In the genomic region with DNA sequence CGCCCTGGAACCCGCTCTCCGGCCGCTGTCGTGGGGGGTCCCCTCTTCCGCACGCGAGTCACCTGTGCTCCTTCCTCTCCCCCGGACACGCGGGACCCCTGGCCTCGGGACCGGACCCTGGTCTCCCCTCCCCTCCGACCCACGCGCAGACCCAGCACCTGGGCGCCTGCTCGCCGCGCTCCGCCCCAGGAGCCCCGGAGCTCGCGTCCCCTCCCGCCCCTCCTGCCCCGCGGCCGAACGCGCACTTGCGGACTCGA, we compare ENCODE assay signal across 9 cellular contexts. TPM values are rescaled to one million over a fixed set of nuclear protein-coding genes. Genes with fewer than 3 reads are reported as not detected.
DNase-seq lines count a peak whose midpoint lies in the region; ATAC-seq, FAIRE-seq and TF ChIP-seq lines count a peak whose summit lies in the region.
"Had no signal": no experiment of that assay in that cellular context is flagged by ENCODE, and none has a peak within 500 bp of the region (broad histone marks: within the 10 kb centered on the region; RNA-seq: fewer than 3 reads in every experiment).

No MANE protein-coding gene starts in this region.

- TF ChIP-seq RAD21 in IMR-90 (IDR thresholded peaks at IDR 0.05; ENCODE audit: low read length) = no peak

- H3K4me2 ChIP-seq in IMR-90 (ENCODE audit: low read depth, low read length) = peak overlapping the region; percentile 88

- no peak overlapping the region for H3K56ac ChIP-seq in IMR-90 (ENCODE audit: extremely low read depth, insufficient read depth, low read length)

- WGBS in IMR-90 (ENCODE audit: extremely low coverage in 2 of 2, insufficient read length in 1 of 2), 2 experiments = no CpG with 5 or more reads among the region's 32 CpGs

- intact Hi-C loops in A673 (cut with micrococcal nuclease; ENCODE audit: unreplicated experiment) = no loop called here
- intact Hi-C loops in IMR-90 (cut with micrococcal nuclease) = loop anchor here (2.0 kb wide), 1 partner anchor 55 kb away; a partner anchor contains a TSS
- intact Hi-C loops in dendritic cell treated with granulocyte-macrophage colony-stimulating factor and Interleukin-4, amounts not matched to agents 40 ng/mL and 50 ng/mL, for 4 days (cut with micrococcal nuclease) = no loop called here

- H3K4me1 ChIP-seq in A673 (ENCODE audit: insufficient read depth, low read length, poor library complexity, severe bottlenecking) = no peaks in the 10 kb centered on the region
- H3K4me1 ChIP-seq in IMR-90 (ENCODE audit: control insufficient read depth, insufficient read depth, low read length) = peaks cover 6% of the 10 kb centered on the region; the same call in 1 of the 2 replicates

- H3K9me3 Mint-ChIP-seq in dendritic cell treated with granulocyte-macrophage colony-stimulating factor and Interleukin-4, amounts not matched to agents 40 ng/mL and 50 ng/mL, for 4 days = peaks cover 13% of the 10 kb centered on the region
- H3K9me3 Mint-ChIP-seq in naive thymus-derived CD8-positive, alpha-beta T cell = peaks cover 0 to 19% (median 5%) of the 10 kb centered on the region in 9 donors

- no peak overlapping the region for H4K5ac ChIP-seq in IMR-90 (ENCODE audit: low read depth, low read length)

- peaks cover 5% of the 10 kb centered on the region for H3K9me1 ChIP-seq in IMR-90 (ENCODE audit: insufficient read depth, low read length)

- H3K27me3 ChIP-seq in A673 (replicated peaks; ENCODE audit: insufficient read depth, low read depth, low read length, poor library complexity) (peaks cover 9% of the 10 kb centered on the region), IMR-90 (ENCODE audit: control insufficient read depth, insufficient read depth, low read length) (peaks cover 2% of the 10 kb centered on the region; the same call in 1 of the 2 replicates)

- peaks cover 8% of the 10 kb centered on the region for H3K9me3 ChIP-seq in A673 (ENCODE audit: low read depth, low read length, poor library complexity, severe bottlenecking)
- peaks cover 2% of the 10 kb centered on the region for H3K9me3 ChIP-seq in IMR-90 (ENCODE audit: control insufficient read depth, insufficient read depth, low read length)

- no peak overlapping the region for H2AK9ac ChIP-seq in IMR-90 (replicated peaks; ENCODE audit: low read depth, low read length, poor library complexity)

- H3K18ac ChIP-seq in IMR-90 (ENCODE audit: low read depth, low read length) = no peak overlapping the region

- no peaks in the 10 kb centered on the region; the same call in 1 of the 2 replicates for H4K20me1 ChIP-seq in IMR-90 (ENCODE audit: insufficient read depth, low read length)

- dilution Hi-C loops in IMR-90 (cut with HindIII; ENCODE audit: low sequenced_read_pairs, unreplicated experiment) = no loop called here

- H3K4me3 ChIP-seq in A673 (ENCODE audit: low read depth, low read length, poor library complexity, severe bottlenecking) (peak overlapping the region; percentile 57), IMR-90 (ENCODE audit: insufficient read depth, low read depth, low read length) (peak overlapping the region; percentile 89)

- no peak overlapping the region for H3K4ac ChIP-seq in IMR-90 (ENCODE audit: low read depth, low read length)

- H3K9ac ChIP-seq in IMR-90 (ENCODE audit: low read depth, low read length) = 0 out of 2 replicates have a peak overlapping the region, but pooled peaks have one; percentile 17

- BruUV-seq in A673 (replicated peaks; lab: Mats Ljungman, UMichigan) (no TSS peak), IMR-90 (replicated peaks; lab: Mats Ljungman, UMichigan) (no TSS peak)

- H3K27me3 Mint-ChIP-seq in dendritic cell treated with granulocyte-macrophage colony-stimulating factor and Interleukin-4, amounts not matched to agents 40 ng/mL and 50 ng/mL, for 4 days = peaks cover 41% of the 10 kb centered on the region
- H3K27me3 Mint-ChIP-seq in naive thymus-derived CD8-positive, alpha-beta T cell = peaks cover 0 to 10% (median 0%) of the 10 kb centered on the region in 5 donors

- H3K27ac Mint-ChIP-seq in dendritic cell treated with granulocyte-macrophage colony-stimulating factor and Interleukin-4, amounts not matched to agents 40 ng/mL and 50 ng/mL, for 4 days = no peak overlapping the region
- H3K27ac Mint-ChIP-seq in naive thymus-derived CD8-positive, alpha-beta T cell = no peak overlapping the region

- peaks cover 17% of the 10 kb centered on the region for H3K4me1 Mint-ChIP-seq in dendritic cell treated with granulocyte-macrophage colony-stimulating factor and Interleukin-4, amounts not matched to agents 40 ng/mL and 50 ng/mL, for 4 days (ENCODE audit: low read depth)
- peaks cover 2 to 15% (median 10%) of the 10 kb centered on the region in 4 donors for H3K4me1 Mint-ChIP-seq in naive thymus-derived CD8-positive, alpha-beta T cell

- no peak overlapping the region for H4K8ac ChIP-seq in IMR-90 (ENCODE audit: low read depth in 2 of 2, low read length in 2 of 2)

- H2BK15ac ChIP-seq in IMR-90 (ENCODE audit: low read depth, low read length) = no peak overlapping the region

- H2AK5ac ChIP-seq in IMR-90 (ENCODE audit: low read depth, low read length) = no peak overlapping the region

- in situ Hi-C loops in IMR-90 (cut with MboI; ENCODE audit: low sequenced_read_pairs) = no loop called here

- H3K27ac ChIP-seq in A673 (ENCODE audit: low read depth, low read length, poor library complexity, severe bottlenecking) (no peak overlapping the region), IMR-90 (ENCODE audit: insufficient read depth, low read length) (no peak overlapping the region)

- peak overlapping the region; percentile 78 for H3K4me3 Mint-ChIP-seq in dendritic cell treated with granulocyte-macrophage colony-stimulating factor and Interleukin-4, amounts not matched to agents 40 ng/mL and 50 ng/mL, for 4 days
- peak overlapping the region in 7 of 10 donors; percentile 40 to 84 (median 60) for H3K4me3 Mint-ChIP-seq in naive thymus-derived CD8-positive, alpha-beta T cell

- H3K14ac ChIP-seq in IMR-90 (replicated peaks; ENCODE audit: low read depth, low read length) = no peak overlapping the region

- no peaks in the 10 kb centered on the region for H3K36me3 Mint-ChIP-seq in dendritic cell treated with granulocyte-macrophage colony-stimulating factor and Interleukin-4, amounts not matched to agents 40 ng/mL and 50 ng/mL, for 4 days (ENCODE audit: low read depth)
- peaks cover 3 to 8% (median 6%) of the 10 kb centered on the region in 3 donors for H3K36me3 Mint-ChIP-seq in naive thymus-derived CD8-positive, alpha-beta T cell

- H3K36me3 ChIP-seq in A673 (ENCODE audit: insufficient read depth, low read length, poor library complexity, severe bottlenecking) (no peaks in the 10 kb centered on the region), IMR-90 (ENCODE audit: control insufficient read depth, insufficient read depth, low read length) (no peaks in the 10 kb centered on the region)

- no peak overlapping the region for H4K91ac ChIP-seq in IMR-90 (ENCODE audit: insufficient read depth, low read depth, low read length)

- no peak for FAIRE-seq in urothelium cell line (lab: Jason Lieb, UNC)

- no peak for TF ChIP-seq CTCF in A673 (conservative IDR thresholded peaks at IDR 0.05; ENCODE audit: low read depth, low read length)
- no peak for TF ChIP-seq CTCF in IMR-90 (conservative IDR thresholded peaks at IDR 0.05; ENCODE audit: low read depth, low read length)

- ATAC-seq in IMR-90 (ENCODE audit: low read depth) = no peak
- no peak for ATAC-seq in naive thymus-derived CD8-positive, alpha-beta T cell

- no peak overlapping the region for H2BK20ac ChIP-seq in IMR-90 (ENCODE audit: low read depth, low read length)

- peak overlapping the region; percentile 79 for H2AFZ ChIP-seq in IMR-90 (replicated peaks; ENCODE audit: low read length, poor library complexity)

- 0 out of 2 replicates have a peak overlapping the region, but pooled peaks have one; percentile 27 for H3K23ac ChIP-seq in IMR-90 (ENCODE audit: low read depth, low read length)

- DNase-seq in A673 (ENCODE audit: low spot score) (no peak), IMR-90 (no peak), NCI-H128 (lab: John Stamatoyannopoulos, UW; ENCODE audit: unreplicated experiment) (no peak), NCI-H69 (lab: John Stamatoyannopoulos, UW) (no peak), globus pallidus (ENCODE audit: low spot score) (no peak), urothelium cell line (ENCODE audit: low spot score) (no peak)
- no peak for DNase-seq in naive thymus-derived CD8-positive, alpha-beta T cell
- DNase-seq: activated CD4-positive, alpha-beta T cell treated with anti-CD3 and anti-CD28 coated beads for 1 hour had no signal

- POLR2A ChIA-PET in A673 (lab: Charles Lee; ENCODE audit: low non-redundant PET) (interaction anchor here (0.6 kb wide), 1 partner anchor 90 kb away, joined by 7 read pairs; no protein-coding TSS in a partner anchor), IMR-90 (lab: Charles Lee; ENCODE audit: unreplicated experiment) (no interaction called here)
- POLR2A ChIA-PET in naive thymus-derived CD8-positive, alpha-beta T cell (lab: Charles Lee) = interaction anchor here (2.9 kb wide), 1 partner anchor 19 kb away, joined by 20 read pairs; a partner anchor contains a TSS

- H2BK5ac ChIP-seq in IMR-90 (ENCODE audit: low read depth, low read length, poor library complexity, severe bottlenecking) = no peak overlapping the region

- peaks cover 0 to 7% of the 10 kb centered on the region in 2 experiments; a peak in 2 of 4 replicates for H3K79me1 ChIP-seq in IMR-90 (ENCODE audit: low read depth in 1 of 2, low read length in 2 of 2)

- no peak for TF ChIP-seq POLR2A in IMR-90 (IDR thresholded peaks at IDR 0.05; ENCODE audit: low read depth, low read length)

- CTCF ChIA-PET in A673 (lab: Charles Lee) (no interaction called here), IMR-90 (lab: Yijun Ruan, JAX) (no interaction called here)

- H2BK120ac ChIP-seq in IMR-90 (ENCODE audit: low read depth, low read length) = no peak overlapping the region

RNA-seq across cellular contexts. Expression of a gene that starts 0.8 kb away (rescaled TPM):
- total RNA-seq in A673 (2021) (3.2 and 4.8 TPM in 2 replicates), IMR-90 (2012; rRNA removed) (10.8 and 14.9 TPM in 2 replicates)
- polyA plus RNA-seq in IMR-90 (2012; rRNA removed) = 20.0 and 26.1 TPM in 2 replicates
- polyA plus RNA-seq in IMR-90 (2012; cell fraction: cytosol; rRNA removed) = 22.2 and 40.3 TPM in 2 replicates
- 16.9 and 51.7 TPM in 2 replicates for polyA plus RNA-seq in IMR-90 (2012; cell fraction: nucleus; rRNA removed; ENCODE audit: low replicate concordance)
- total RNA-seq in naive thymus-derived CD8-positive, alpha-beta T cell = 1 to 10 TPM; 5.0 to 6.1 TPM
- polyA plus RNA-seq in naive thymus-derived CD8-positive, alpha-beta T cell = 1 to 10 TPM; 1.4 to 2.7 (median 1.7) TPM

RNA-seq across cellular contexts. Expression of a gene that starts 18.8 kb away (rescaled TPM):
- total RNA-seq in A673 (2021) (35.4 and 43.2 TPM in 2 replicates), IMR-90 (2012; rRNA removed) (18.6 and 20.6 TPM in 2 replicates)
- 20.3 and 21.4 TPM in 2 replicates for polyA plus RNA-seq in IMR-90 (2012; rRNA removed)
- polyA plus RNA-seq in IMR-90 (2012; cell fraction: cytosol; rRNA removed) = 15.3 and 16.8 TPM in 2 replicates
- 19.8 and 23.1 TPM in 2 replicates for polyA plus RNA-seq in IMR-90 (2012; cell fraction: nucleus; rRNA removed; ENCODE audit: low replicate concordance)
- 10 to 100 TPM; 42.8 to 43.6 TPM for total RNA-seq in naive thymus-derived CD8-positive, alpha-beta T cell
- 10 to 100 TPM; 28.6 to 46.2 (median 33.9) TPM for polyA plus RNA-seq in naive thymus-derived CD8-positive, alpha-beta T cell

RNA-seq across cellular contexts. Expression of a gene that starts 37.7 kb away (rescaled TPM):
- total RNA-seq in A673 (2021) = 6.7 and 8.0 TPM in 2 replicates
- 0.83 and 0.90 TPM in 2 replicates for total RNA-seq in IMR-90 (2012; rRNA removed)
- polyA plus RNA-seq in IMR-90 (2012; rRNA removed) = 2.0 and 2.9 TPM in 2 replicates
- polyA plus RNA-seq in IMR-90 (2012; cell fraction: cytosol; rRNA removed) = 3.7 and 4.9 TPM in 2 replicates
- 8.8 and 25.0 TPM in 2 replicates for polyA plus RNA-seq in IMR-90 (2012; cell fraction: nucleus; rRNA removed; ENCODE audit: low replicate concordance)
- 10 to 100 TPM; 10.3 to 12.7 TPM for total RNA-seq in naive thymus-derived CD8-positive, alpha-beta T cell
- polyA plus RNA-seq in naive thymus-derived CD8-positive, alpha-beta T cell = under 1 TPM; 0.40 to 0.88 (median 0.43) TPM

RNA-seq across cellular contexts. Expression of a gene that starts 49.5 kb away (rescaled TPM):
- total RNA-seq in A673 (2021) = 69.9 and 73.0 TPM in 2 replicates
- 65.8 and 98.2 TPM in 2 replicates for total RNA-seq in IMR-90 (2012; rRNA removed)
- 99.1 and 110 TPM in 2 replicates for polyA plus RNA-seq in IMR-90 (2012; rRNA removed)
- 56.2 and 79.8 TPM in 2 replicates for polyA plus RNA-seq in IMR-90 (2012; cell fraction: cytosol; rRNA removed)
- polyA plus RNA-seq in IMR-90 (2012; cell fraction: nucleus; rRNA removed; ENCODE audit: low replicate concordance) = 92.4 and 155 TPM in 2 replicates
- 10 to 100 TPM; 68.6 to 75.0 TPM for total RNA-seq in naive thymus-derived CD8-positive, alpha-beta T cell
- polyA plus RNA-seq in naive thymus-derived CD8-positive, alpha-beta T cell = 10 to 100 TPM; 22.5 to 32.6 (median 27.9) TPM

RNA-seq across cellular contexts. Expression of a gene that starts 54.1 kb away (rescaled TPM):
- 113 and 129 TPM in 2 replicates for total RNA-seq in A673 (2021)
- 21.7 and 21.9 TPM in 2 replicates for total RNA-seq in IMR-90 (2012; rRNA removed)
- polyA plus RNA-seq in IMR-90 (2012; rRNA removed) = 54.5 and 68.0 TPM in 2 replicates
- 49.7 and 56.9 TPM in 2 replicates for polyA plus RNA-seq in IMR-90 (2012; cell fraction: cytosol; rRNA removed)
- polyA plus RNA-seq in IMR-90 (2012; cell fraction: nucleus; rRNA removed; ENCODE audit: low replicate concordance) = 73.6 and 189 TPM in 2 replicates
- total RNA-seq in naive thymus-derived CD8-positive, alpha-beta T cell = 100 to 1,000 TPM; 155 to 170 TPM
- polyA plus RNA-seq in naive thymus-derived CD8-positive, alpha-beta T cell = 10 to 100 TPM; 41.2 to 91.9 (median 53.9) TPM
